ENCODE assay signal across 18 cellular contexts in genomic region chr14:95891742-95892141, GRCh38. TPM values are rescaled to one million over a fixed set of nuclear protein-coding genes. Genes with fewer than 3 reads are reported as not detected.
A peak's percentile ranks its signal among the peaks of the same experiment; 100 is the strongest.
DNase-seq lines count a peak whose midpoint lies in the region; ATAC-seq, FAIRE-seq and TF ChIP-seq lines count a peak whose summit lies in the region.
"Had no signal": no experiment of that assay in that cellular context is flagged by ENCODE, and none has a peak within 500 bp of the region (broad histone marks: within the 10 kb centered on the region; RNA-seq: fewer than 3 reads in every experiment).

No MANE protein-coding gene starts in this region.

- intact Hi-C loops in gastrocnemius medialis (cut with DNase I; ENCODE audit: low total_unique reads), result no loop called here
- intact Hi-C loops in stomach (cut with DNase I; ENCODE audit: low total_unique reads), result no loop called here

- peak overlapping the region; percentile 49 for H3K9ac ChIP-seq in astrocyte (ENCODE audit: low read length)

- H3K9me3 Mint-ChIP-seq in astrocyte (ENCODE audit: unreplicated experiment), result no peaks in the 10 kb centered on the region
- H3K9me3 Mint-ChIP-seq: activated B cell treated with CpG ODN at 0.5 μM for 24 hours, nephron progenitor cell had no signal

- DNase-seq in COLO829 (ENCODE audit: low spot score) (peak; percentile 14), HS-27A (ENCODE audit: low read depth) (peak; percentile 19), astrocyte (ENCODE audit: low read depth) (peak; percentile 86), kidney epithelial cell (ENCODE audit: low read depth) (peak; percentile 26), gastrocnemius medialis (no peak), stomach (no peak), hippocampal formation (lab: John Stamatoyannopoulos, UW) (no peak), cerebellar nuclear complex (lab: John Stamatoyannopoulos, UW) (no peak)
- DNase-seq: activated B cell treated with CpG ODN at 0.5 μM for 24 hours; activated CD8-positive, alpha-beta memory T cell treated with anti-CD3 and anti-CD28 coated beads, Interleukin-2, amount 50 U/mL, for 48 hours; colonic mucosa; NCI-H1092; nephron progenitor cell; right lobe of liver; stimulated activated CD4-positive, alpha-beta T cell treated with anti-CD3 and anti-CD28 coated beads, Interleukin-4, amount 100 ng/mL, for 1 hour had no signal

- H3K79me2 ChIP-seq in astrocyte (ENCODE audit: insufficient read depth, low read length), result no peaks in the 10 kb centered on the region

- TF ChIP-seq EP300 in stomach (IDR thresholded peaks at IDR 0.05), result no peak

- peak overlapping the region; percentile 80 for H3K27ac Mint-ChIP-seq in astrocyte (ENCODE audit: unreplicated experiment)
- H3K27ac Mint-ChIP-seq: activated B cell treated with CpG ODN at 0.5 μM for 24 hours; activated naive CD8-positive, alpha-beta T cell; nephron progenitor cell had no signal

- FAIRE-seq in astrocyte (lab: Jason Lieb, UNC), result no peak
- FAIRE-seq: urothelium cell line had no signal

- in situ Hi-C loops in gastrocnemius medialis (cut with MboI; ENCODE audit: low sequenced_read_pairs in 4 of 4), result no loop called here

- no peak overlapping the region for H3K4me3 Mint-ChIP-seq in astrocyte (ENCODE audit: unreplicated experiment)
- H3K4me3 Mint-ChIP-seq: activated B cell treated with CpG ODN at 0.5 μM for 24 hours; activated naive CD8-positive, alpha-beta T cell; nephron progenitor cell had no signal

- H3K4me2 ChIP-seq in astrocyte (ENCODE audit: low read length), result peak overlapping the region; percentile 34

- H3K4me1 Mint-ChIP-seq in astrocyte (ENCODE audit: low read depth, unreplicated experiment), result peaks cover 5% of the 10 kb centered on the region
- H3K4me1 Mint-ChIP-seq: nephron progenitor cell had no signal

- H3K4me3 ChIP-seq in astrocyte (ENCODE audit: insufficient read depth, low read depth, low read length) (no peak overlapping the region), kidney epithelial cell (ENCODE audit: low read depth, low read length) (no peak overlapping the region), gastrocnemius medialis (no peak overlapping the region), stomach (no peak overlapping the region)
- H3K4me3 ChIP-seq: colonic mucosa, right lobe of liver had no signal

- peaks cover 2% of the 10 kb centered on the region for H3K36me3 Mint-ChIP-seq in astrocyte (ENCODE audit: low read depth, unreplicated experiment)
- H3K36me3 Mint-ChIP-seq: activated naive CD8-positive, alpha-beta T cell had no signal

- H3K27ac ChIP-seq in astrocyte (ENCODE audit: low read depth, low read length) (peak overlapping the region; percentile 74), gastrocnemius medialis (no peak overlapping the region), stomach (no peak overlapping the region)
- H3K27ac ChIP-seq: colonic mucosa, right lobe of liver had no signal

- ATAC-seq in gastrocnemius medialis, result no peak

- no peaks in the 10 kb centered on the region for H3K9me3 ChIP-seq in astrocyte (ENCODE audit: insufficient read depth, low read depth, low read length)
- no peaks in the 10 kb centered on the region for H3K9me3 ChIP-seq in gastrocnemius medialis
- H3K9me3 ChIP-seq in stomach, result no peaks in the 10 kb centered on the region
- H3K9me3 ChIP-seq: colonic mucosa, right lobe of liver had no signal

- H2AFZ ChIP-seq in astrocyte (ENCODE audit: low read depth, low read length), result peak overlapping the region; percentile 35

- H3K27me3 Mint-ChIP-seq in astrocyte (ENCODE audit: low read depth, unreplicated experiment), result peaks cover 21% of the 10 kb centered on the region

- no peak for TF ChIP-seq POLR2A in gastrocnemius medialis (IDR thresholded peaks at IDR 0.05)
- no peak for TF ChIP-seq POLR2A in stomach (IDR thresholded peaks at IDR 0.05)

- H3K36me3 ChIP-seq in astrocyte (ENCODE audit: insufficient read depth, low read length), result no peaks in the 10 kb centered on the region
- H3K36me3 ChIP-seq in kidney epithelial cell (ENCODE audit: control insufficient read depth, insufficient read depth, low read length), result no peaks in the 10 kb centered on the region
- H3K36me3 ChIP-seq in gastrocnemius medialis, result no peaks in the 10 kb centered on the region
- H3K36me3 ChIP-seq in stomach, result no peaks in the 10 kb centered on the region
- H3K36me3 ChIP-seq: colonic mucosa, right lobe of liver had no signal

- 51 to 84% (median 75%) methylated on average over 3 of the region's 3 CpGs for WGBS in stomach, 5 donors

- TF ChIP-seq CTCF in astrocyte (IDR thresholded peaks at IDR 0.05; ENCODE audit: insufficient read depth, low read depth, low read length), result no peak
- no peak for TF ChIP-seq CTCF in kidney epithelial cell (IDR thresholded peaks at IDR 0.05; ENCODE audit: insufficient read depth, low read length, poor library complexity, severe bottlenecking)
- TF ChIP-seq CTCF in gastrocnemius medialis (IDR thresholded peaks at IDR 0.05 in 4 of 5, conservative IDR thresholded peaks at IDR 0.05 in 1 of 5), result no peak
- no peak for TF ChIP-seq CTCF in stomach (IDR thresholded peaks at IDR 0.05)

- H3K4me1 ChIP-seq in astrocyte (ENCODE audit: insufficient read depth, low read length), result peaks cover 17% of the 10 kb centered on the region
- H3K4me1 ChIP-seq in gastrocnemius medialis, result no peaks in the 10 kb centered on the region
- peaks cover 0 to 7% (median 0%) of the 10 kb centered on the region in 4 donors for H3K4me1 ChIP-seq in stomach
- H3K4me1 ChIP-seq: colonic mucosa, right lobe of liver had no signal

- H4K20me1 ChIP-seq in astrocyte (ENCODE audit: insufficient read depth, low read length), result no peaks in the 10 kb centered on the region

- H3K27me3 ChIP-seq in astrocyte (ENCODE audit: insufficient read depth, low read length) (peaks cover 3% of the 10 kb centered on the region), kidney epithelial cell (ENCODE audit: control insufficient read depth, insufficient read depth, low read length) (no peaks in the 10 kb centered on the region), gastrocnemius medialis (peaks cover 0 to 2% (median 0%) of the 10 kb centered on the region in 3 donors), stomach (peaks cover 0 to 45% (median 0%) of the 10 kb centered on the region in 3 donors)
- H3K27me3 ChIP-seq: colonic mucosa, right lobe of liver had no signal

RNA-seq across cellular contexts. Expression of gene TUNAR, which starts 15.1 kb away (rescaled TPM):
- total RNA-seq in astrocyte (0.50 and 1.0 TPM in 2 replicates), kidney epithelial cell (0.27 and 0.50 TPM in 2 replicates), gastrocnemius medialis (not detected), stomach (under 1 TPM in 1 of 5 donors, not detected in 4; 0.29 TPM)
- 1 to 10 TPM in 1 of 3 donors, under 1 TPM in 2; 0.10 to 1.7 (median 0.44) TPM for polyA plus RNA-seq in stomach
- total RNA-seq: lung microvascular endothelial cell, right lobe of liver had no signal

Comparison
In these comparisons a context has a peak if more than half of its experiments do, and no peak if none do; other contexts are left out.
1. DNase-seq: peak in COLO829 (single experiment), HS-27A (single experiment), astrocyte (single experiment) and kidney epithelial cell (single experiment); none in gastrocnemius medialis (0 of 2), stomach (single experiment), hippocampal formation (0 of 2) and cerebellar nuclear complex (0 of 2).